ENCODE assay signal across 2 cellular contexts in the genomic region with DNA sequence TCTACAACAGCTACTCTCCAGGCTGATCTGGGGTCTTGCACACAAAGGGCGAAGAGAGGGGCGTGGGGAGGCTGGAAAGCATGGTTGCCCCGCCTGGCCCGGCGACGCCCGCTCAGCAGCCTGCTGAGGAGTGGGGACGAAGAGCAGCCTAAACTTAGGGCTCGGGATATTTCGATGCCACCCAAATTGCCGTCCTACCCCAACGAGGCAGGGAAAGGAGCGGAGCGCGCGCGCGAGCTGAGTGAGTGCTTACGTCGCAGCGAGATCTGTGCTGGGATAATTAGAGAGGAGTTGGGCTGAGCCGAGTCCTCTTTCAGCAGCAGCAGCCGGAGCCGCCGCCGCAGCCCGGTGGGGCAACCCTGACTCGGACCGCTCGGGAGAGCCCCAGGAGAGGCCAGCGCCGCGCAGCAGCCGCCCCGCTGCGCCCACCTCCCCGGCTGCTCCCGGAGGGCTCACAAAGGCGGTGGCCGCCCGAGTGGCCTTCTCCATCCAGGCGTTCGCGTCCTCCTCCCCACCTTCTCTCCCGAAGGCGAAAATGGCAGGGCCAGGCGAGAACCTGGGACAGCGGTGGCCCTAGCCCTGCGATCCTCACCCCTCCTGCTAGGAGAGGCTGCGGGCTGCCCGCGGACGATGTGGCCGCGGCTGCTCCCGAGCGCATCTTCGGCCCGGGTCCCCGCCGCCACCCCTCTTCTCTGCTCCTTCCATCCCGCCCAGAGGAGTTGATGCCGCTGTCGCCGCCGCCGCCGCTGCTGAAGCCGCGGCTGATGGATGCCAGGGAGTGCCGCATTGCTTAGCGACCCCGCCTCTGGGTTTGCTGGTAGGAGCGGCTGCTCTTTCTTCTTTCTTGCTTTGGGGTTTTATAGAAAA.
TF ChIP-seq lines count a peak whose summit lies in the region.

A gene with protein sequence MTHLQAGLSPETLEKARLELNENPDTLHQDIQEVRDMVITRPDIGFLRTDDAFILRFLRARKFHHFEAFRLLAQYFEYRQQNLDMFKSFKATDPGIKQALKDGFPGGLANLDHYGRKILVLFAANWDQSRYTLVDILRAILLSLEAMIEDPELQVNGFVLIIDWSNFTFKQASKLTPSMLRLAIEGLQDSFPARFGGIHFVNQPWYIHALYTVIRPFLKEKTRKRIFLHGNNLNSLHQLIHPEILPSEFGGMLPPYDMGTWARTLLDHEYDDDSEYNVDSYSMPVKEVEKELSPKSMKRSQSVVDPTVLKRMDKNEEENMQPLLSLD (plus strand): TSS at position 306 of the 867 bp plus-strand sequence. CDS start 1,543 bp downstream, outside the sequence.

TF ChIP-seq in H1, 55 proteins besides CTCF, POLR2A, EP300 and RAD21 (continues in another document):
- TF ChIP-seq EZH2 (IDR thresholded peaks at IDR 0.05; ENCODE audit: low read depth, low read length, severe bottlenecking) (peak; percentile 60), KDM1A (IDR thresholded peaks at IDR 0.05; ENCODE audit: borderline replicate concordance, low read length) (no peak), ASH2L (IDR thresholded peaks at IDR 0.05; ENCODE audit: low read length) (peak; percentile 99), JUN (IDR thresholded peaks at IDR 0.05; ENCODE audit: low read depth, low read length) (no peak), POLR2AphosphoS5 (IDR thresholded peaks at IDR 0.05; ENCODE audit: low read depth, low read length) (0 out of 2 replicates have a peak, but pooled peaks have one; percentile 31), BRCA1 (IDR thresholded peaks at IDR 0.05; ENCODE audit: low read depth, low read length) (peak; percentile 7; the same call in 1 of the 2 replicates), JUND (IDR thresholded peaks at IDR 0.05; ENCODE audit: low read length) (no peak), MAFK (IDR thresholded peaks at IDR 0.05; ENCODE audit: low read depth, low read length) (no peak), YY1 (IDR thresholded peaks at IDR 0.05; ENCODE audit: low read depth, low read length) (0 out of 2 replicates have a peak, but pooled peaks have one; percentile 5), KDM4A (IDR thresholded peaks at IDR 0.05; ENCODE audit: low read depth, low read length, severe bottlenecking) (peak; percentile 100), SUZ12 (IDR thresholded peaks at IDR 0.05; ENCODE audit: low read length) (peak; percentile 55; the same call in 1 of the 2 replicates)
- TF ChIP-seq, protein P1, sequence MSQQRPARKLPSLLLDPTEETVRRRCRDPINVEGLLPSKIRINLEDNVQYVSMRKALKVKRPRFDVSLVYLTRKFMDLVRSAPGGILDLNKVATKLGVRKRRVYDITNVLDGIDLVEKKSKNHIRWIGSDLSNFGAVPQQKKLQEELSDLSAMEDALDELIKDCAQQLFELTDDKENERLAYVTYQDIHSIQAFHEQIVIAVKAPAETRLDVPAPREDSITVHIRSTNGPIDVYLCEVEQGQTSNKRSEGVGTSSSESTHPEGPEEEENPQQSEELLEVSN (IDR thresholded peaks at IDR 0.05), result 0 out of 2 replicates have a peak, but pooled peaks have one; percentile 40
- TF ChIP-seq, protein P2, sequence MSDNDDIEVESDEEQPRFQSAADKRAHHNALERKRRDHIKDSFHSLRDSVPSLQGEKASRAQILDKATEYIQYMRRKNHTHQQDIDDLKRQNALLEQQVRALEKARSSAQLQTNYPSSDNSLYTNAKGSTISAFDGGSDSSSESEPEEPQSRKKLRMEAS (IDR thresholded peaks at IDR 0.05), result peak; percentile 82

TF ChIP-seq in neural cell, 6 proteins besides CTCF, POLR2A, EP300 and RAD21:
- TF ChIP-seq SMC3 (conservative IDR thresholded peaks at IDR 0.05; ENCODE audit: poor library complexity) (peak; percentile 18), EZH2 (IDR thresholded peaks at IDR 0.05; ENCODE audit: borderline replicate concordance, insufficient read depth, low read length, poor library complexity, severe bottlenecking) (no peak), POLR2AphosphoS5 (IDR thresholded peaks at IDR 0.05) (peak; percentile 87), TAF1 (IDR thresholded peaks at IDR 0.05; ENCODE audit: low read depth) (peak; percentile 90), MXI1 (conservative IDR thresholded peaks at IDR 0.05; ENCODE audit: poor library complexity, severe bottlenecking) (peak; percentile 86)
- TF ChIP-seq, protein P3, sequence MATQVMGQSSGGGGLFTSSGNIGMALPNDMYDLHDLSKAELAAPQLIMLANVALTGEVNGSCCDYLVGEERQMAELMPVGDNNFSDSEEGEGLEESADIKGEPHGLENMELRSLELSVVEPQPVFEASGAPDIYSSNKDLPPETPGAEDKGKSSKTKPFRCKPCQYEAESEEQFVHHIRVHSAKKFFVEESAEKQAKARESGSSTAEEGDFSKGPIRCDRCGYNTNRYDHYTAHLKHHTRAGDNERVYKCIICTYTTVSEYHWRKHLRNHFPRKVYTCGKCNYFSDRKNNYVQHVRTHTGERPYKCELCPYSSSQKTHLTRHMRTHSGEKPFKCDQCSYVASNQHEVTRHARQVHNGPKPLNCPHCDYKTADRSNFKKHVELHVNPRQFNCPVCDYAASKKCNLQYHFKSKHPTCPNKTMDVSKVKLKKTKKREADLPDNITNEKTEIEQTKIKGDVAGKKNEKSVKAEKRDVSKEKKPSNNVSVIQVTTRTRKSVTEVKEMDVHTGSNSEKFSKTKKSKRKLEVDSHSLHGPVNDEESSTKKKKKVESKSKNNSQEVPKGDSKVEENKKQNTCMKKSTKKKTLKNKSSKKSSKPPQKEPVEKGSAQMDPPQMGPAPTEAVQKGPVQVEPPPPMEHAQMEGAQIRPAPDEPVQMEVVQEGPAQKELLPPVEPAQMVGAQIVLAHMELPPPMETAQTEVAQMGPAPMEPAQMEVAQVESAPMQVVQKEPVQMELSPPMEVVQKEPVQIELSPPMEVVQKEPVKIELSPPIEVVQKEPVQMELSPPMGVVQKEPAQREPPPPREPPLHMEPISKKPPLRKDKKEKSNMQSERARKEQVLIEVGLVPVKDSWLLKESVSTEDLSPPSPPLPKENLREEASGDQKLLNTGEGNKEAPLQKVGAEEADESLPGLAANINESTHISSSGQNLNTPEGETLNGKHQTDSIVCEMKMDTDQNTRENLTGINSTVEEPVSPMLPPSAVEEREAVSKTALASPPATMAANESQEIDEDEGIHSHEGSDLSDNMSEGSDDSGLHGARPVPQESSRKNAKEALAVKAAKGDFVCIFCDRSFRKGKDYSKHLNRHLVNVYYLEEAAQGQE (IDR thresholded peaks at IDR 0.05; ENCODE audit: borderline replicate concordance), result peak; percentile 78
